In genomic region chr12:113214938-113215400, GRCh38 we compare ENCODE assay signal across 8 cellular contexts. TPM values are rescaled to one million over a fixed set of nuclear protein-coding genes. Genes with fewer than 3 reads are reported as not detected.
A peak's percentile ranks its signal among the peaks of the same experiment; 100 is the strongest.
DNase-seq lines count a peak whose midpoint lies in the region; ATAC-seq and TF ChIP-seq lines count a peak whose summit lies in the region.

No MANE protein-coding gene starts in this region.

- H3K27me3 ChIP-seq in mesenchymal stem cell (ENCODE audit: control insufficient read depth in 1 of 2, insufficient read depth in 1 of 2, low read length in 2 of 2) = no peaks in the 10 kb centered on the region

- peak; percentile 62 for ATAC-seq in GM21447 (IDR thresholded peaks at IDR 0.05; ENCODE audit: unreplicated experiment)

- H3K27ac ChIP-seq in mesenchymal stem cell (ENCODE audit: low read length, poor library complexity, severe bottlenecking) = peak overlapping the region; percentile 94

- H3K23ac ChIP-seq in mesenchymal stem cell (ENCODE audit: low read length in 2 of 2) = no peak overlapping the region

- peak overlapping the region in 1 of 2 experiments; percentile 12 for H3K18ac ChIP-seq in mesenchymal stem cell (ENCODE audit: low read depth in 1 of 2, low read length in 2 of 2)

- in situ Hi-C loops in ACHN (cut with HindIII; ENCODE audit: low pct_ligation_motif_present, low pct_unique_long_range_greater_than_20kb, low sequenced_read_pairs) = no loop called here

- no peak overlapping the region for H3K14ac ChIP-seq in mesenchymal stem cell (ENCODE audit: low read length in 2 of 2)

- H3K4me2 ChIP-seq in mesenchymal stem cell (ENCODE audit: low read length, poor library complexity, severe bottlenecking) = peak overlapping the region; percentile 16

- no peak overlapping the region for H2AFZ ChIP-seq in mesenchymal stem cell (ENCODE audit: low read depth, low read length)

- no peak for TF ChIP-seq CTCF in MCF 10A (IDR thresholded peaks at IDR 0.05; ENCODE audit: unreplicated experiment)

- no peak overlapping the region for H3K4ac ChIP-seq in mesenchymal stem cell (ENCODE audit: low read depth in 1 of 2, low read length in 2 of 2)

- H3K27me3 Mint-ChIP-seq in MCF 10A (ENCODE audit: insufficient read depth, unreplicated experiment) = no peaks in the 10 kb centered on the region

- no peaks in the 10 kb centered on the region for H3K36me3 ChIP-seq in mesenchymal stem cell (ENCODE audit: control insufficient read depth in 1 of 2, insufficient read depth in 2 of 2, low read depth in 1 of 2, low read length in 2 of 2)

- H3K9ac ChIP-seq in mesenchymal stem cell (ENCODE audit: low read length) = peak overlapping the region; percentile 78

- H3K4me1 Mint-ChIP-seq in MCF 10A (ENCODE audit: insufficient read depth, unreplicated experiment) = peaks cover 25% of the 10 kb centered on the region

- H3K27ac Mint-ChIP-seq in MCF 10A (ENCODE audit: low read depth, unreplicated experiment) = peak overlapping the region; percentile 73

- intact Hi-C loops in MCF 10A (cut with micrococcal nuclease) = no loop called here

- no peaks in the 10 kb centered on the region for H3K36me3 Mint-ChIP-seq in MCF 10A (ENCODE audit: insufficient read depth, unreplicated experiment)

- POLR2A ChIA-PET in MCF 10A (lab: Yijun Ruan, JAX) = interaction anchor here (0.6 to 1.0 kb wide), 3 partner anchors 9 to 14 kb away, joined by 3 read pairs; no protein-coding TSS in a partner anchor

- H3K9me3 ChIP-seq in mesenchymal stem cell (ENCODE audit: control insufficient read depth, low read length) = no peaks in the 10 kb centered on the region

- WGBS in mesenchymal stem cell = no CpG with 5 or more reads among the region's 5 CpGs

- H3K4me1 ChIP-seq in mesenchymal stem cell (ENCODE audit: control insufficient read depth, insufficient read depth, low read depth, low read length) = peaks cover 10% of the 10 kb centered on the region

- CTCF ChIA-PET in MCF 10A (lab: Yijun Ruan, JAX) = no interaction called here

- H2AK5ac ChIP-seq in mesenchymal stem cell (ENCODE audit: low read length, severe bottlenecking) = no peak overlapping the region

- H3K9me3 Mint-ChIP-seq in MCF 10A (ENCODE audit: unreplicated experiment) = no peaks in the 10 kb centered on the region

- no TSS peak for BruUV-seq in MCF 10A (replicated peaks; lab: Mats Ljungman, UMichigan)

- H4K91ac ChIP-seq in mesenchymal stem cell (ENCODE audit: low read length) = no peak overlapping the region

- H2BK120ac ChIP-seq in mesenchymal stem cell (ENCODE audit: low read depth, low read length) = no peak overlapping the region

- peak overlapping the region; percentile 19 for H3K4me3 Mint-ChIP-seq in MCF 10A (ENCODE audit: unreplicated experiment)

- H3K4me3 ChIP-seq in mesenchymal stem cell (ENCODE audit: insufficient read depth in 1 of 2, low read depth in 1 of 2, low read length in 2 of 2) = no peak overlapping the region

- H2BK5ac ChIP-seq in mesenchymal stem cell (ENCODE audit: low read depth, low read length, poor library complexity, severe bottlenecking) = no peak overlapping the region

- no peaks in the 10 kb centered on the region for H3K79me1 ChIP-seq in mesenchymal stem cell (replicated peaks; ENCODE audit: low read length, poor library complexity, severe bottlenecking)

- peak; percentile 99 for DNase-seq in ACHN
- DNase-seq in NOMO-1 (lab: John Stamatoyannopoulos, UW; ENCODE audit: unreplicated experiment in 2 of 2) = peak; percentile 83 to 97
- peak; percentile 95 for DNase-seq in MCF 10A (ENCODE audit: unreplicated experiment)
- DNase-seq in mesenchymal stem cell = peak; percentile 99
- no peak for DNase-seq in 8988T
- no peak for DNase-seq in DMS79 treated with DMSO at 0.1 percent for 48 hours (lab: John Stamatoyannopoulos, UW)
- DNase-seq in stimulated activated CD4-positive, alpha-beta T cell treated with anti-CD3 and anti-CD28 coated beads, Interleukin-4, amount 100 ng/mL, for 4 hours = no peak

- peak overlapping the region in 1 of 2 experiments; percentile 63 for H2BK12ac ChIP-seq in mesenchymal stem cell (ENCODE audit: low read length in 2 of 2)

- no peak overlapping the region for H2BK15ac ChIP-seq in mesenchymal stem cell (ENCODE audit: low read depth, poor library complexity, severe bottlenecking)

- H4K8ac ChIP-seq in mesenchymal stem cell (ENCODE audit: low read length) = peak overlapping the region; percentile 60

RNA-seq across cellular contexts. Expression of gene TPCN1, which starts 6.3 kb away (rescaled TPM):
- 42.7 and 43.0 TPM in 2 replicates for total RNA-seq in MCF 10A (2022)
- polyA plus RNA-seq in mesenchymal stem cell (2013, experiment 1 of 2) = 57.5 TPM
- polyA plus RNA-seq in mesenchymal stem cell (2013, experiment 2 of 2) = 58.5 TPM

RNA-seq across cellular contexts. Expression of gene RITA1, which starts 29.4 kb away (rescaled TPM):
- total RNA-seq in MCF 10A (2022) = 17.5 and 17.9 TPM in 2 replicates
- polyA plus RNA-seq in mesenchymal stem cell (2013, experiment 1 of 2) = 15.4 TPM
- 14.6 TPM for polyA plus RNA-seq in mesenchymal stem cell (2013, experiment 2 of 2)

RNA-seq across cellular contexts. Expression of gene DDX54, which starts 29.7 kb away (rescaled TPM):
- total RNA-seq in MCF 10A (2022) = 67.3 and 75.8 TPM in 2 replicates
- 34.2 TPM for polyA plus RNA-seq in mesenchymal stem cell (2013, experiment 1 of 2)
- polyA plus RNA-seq in mesenchymal stem cell (2013, experiment 2 of 2) = 36.4 TPM

Comparison
In these comparisons a context has a peak if more than half of its experiments do, and no peak if none do; other contexts are left out.
1. DNase-seq: peak in ACHN (single experiment), NOMO-1 (2 of 2), MCF 10A (single experiment) and mesenchymal stem cell (single experiment); none in 8988T (single experiment), DMS79 treated with DMSO at 0.1 percent for 48 hours (single experiment) and stimulated activated CD4-positive, alpha-beta T cell treated with anti-CD3 and anti-CD28 coated beads, Interleukin-4, amount 100 ng/mL, for 4 hours (0 of 2).